In the genomic region with DNA sequence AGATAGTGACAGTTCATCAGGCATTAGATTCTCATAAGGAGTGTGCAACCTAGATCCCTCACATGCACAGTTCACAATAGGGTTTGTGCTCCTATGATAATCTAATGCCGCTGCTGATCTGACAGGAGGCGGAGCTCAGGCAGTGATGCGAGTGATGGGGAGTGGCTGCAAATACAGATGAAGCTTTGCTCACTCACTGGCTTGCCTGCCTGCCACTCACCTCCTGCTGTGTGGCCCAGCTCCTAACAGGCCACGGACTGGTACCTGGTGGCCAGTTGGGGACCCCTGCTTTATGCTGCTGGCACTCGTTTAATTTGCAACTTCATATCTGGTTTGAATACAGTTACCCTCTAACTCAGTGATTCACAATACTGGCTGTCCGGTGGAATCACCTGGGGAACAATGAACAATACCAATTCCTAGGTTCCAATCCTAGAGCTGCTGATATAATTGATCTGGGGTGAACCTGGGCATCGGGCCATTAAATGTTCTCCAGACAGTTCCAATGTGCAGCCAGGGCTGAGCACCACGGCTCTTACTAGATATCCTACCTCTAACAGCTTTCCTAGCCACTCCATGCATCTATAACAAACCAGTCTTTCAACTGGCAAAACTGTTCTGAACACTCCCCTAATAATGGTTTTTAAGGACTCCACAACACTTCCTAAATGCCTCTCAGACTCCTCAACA, we compare ENCODE assay signal across 24 cellular contexts.
DNase-seq lines count a peak whose midpoint lies in the region; ATAC-seq and TF ChIP-seq lines count a peak whose summit lies in the region.
"Had no signal": no experiment of that assay in that cellular context is flagged by ENCODE, and none has a peak within 500 bp of the region (broad histone marks: within the 10 kb centered on the region; RNA-seq: fewer than 3 reads in every experiment).

No MANE protein-coding gene starts in this region.

- H3F3A ChIP-seq in OCI-LY1 (ENCODE audit: insufficient read depth, low read length), result no peaks in the 10 kb centered on the region

- intact Hi-C loops in HCT116 (cut with micrococcal nuclease), result no loop called here

- POLR2A ChIA-PET in HCT116 (lab: Charles Lee) (no interaction called here), GM10248 (lab: Yijun Ruan, JAX) (no interaction called here)

- H3K27me3 ChIP-seq in HCT116 (ENCODE audit: insufficient read depth, low read length), result no peaks in the 10 kb centered on the region
- H3K27me3 ChIP-seq in OCI-LY1 (ENCODE audit: insufficient read depth, low read length), result no peaks in the 10 kb centered on the region
- no peaks in the 10 kb centered on the region for H3K27me3 ChIP-seq in right atrium auricular region
- H3K27me3 ChIP-seq: transverse colon had no signal

- no peaks in the 10 kb centered on the region for H3K36me3 ChIP-seq in HCT116 (ENCODE audit: control insufficient read depth in 1 of 2, insufficient read depth in 2 of 2, low read length in 2 of 2)
- H3K36me3 ChIP-seq in OCI-LY1 (ENCODE audit: insufficient read depth, low read length), result peaks cover 86% of the 10 kb centered on the region
- H3K36me3 ChIP-seq in right atrium auricular region, result no peaks in the 10 kb centered on the region

- RAD21 ChIA-PET in HCT116 (lab: Charles Lee; ENCODE audit: low non-redundant PET in 1 of 2, low total read pairs in 2 of 2, uncharacterized antibody in 2 of 2, unreplicated experiment in 2 of 2), result no interaction called here

- H3K4me3 ChIP-seq in HCT116 (replicated peaks in 1 of 2; ENCODE audit: low read depth in 1 of 2, low read length in 2 of 2), result no peak overlapping the region
- no peak overlapping the region for H3K4me3 ChIP-seq in OCI-LY1 (ENCODE audit: low read depth, low read length, poor library complexity, severe bottlenecking)
- H3K4me3 ChIP-seq in right atrium auricular region, result no peak overlapping the region
- H3K4me3 ChIP-seq: coronary artery, transverse colon had no signal

- H3K9me3 ChIP-seq in HCT116 (ENCODE audit: control insufficient read depth in 1 of 2, insufficient read depth in 1 of 2, low read depth in 1 of 2, low read length in 2 of 2) (no peaks in the 10 kb centered on the region), OCI-LY1 (ENCODE audit: low read length) (no peaks in the 10 kb centered on the region), right atrium auricular region (no peaks in the 10 kb centered on the region)
- H3K9me3 ChIP-seq: transverse colon had no signal

- H3K4me2 ChIP-seq in HCT116 (ENCODE audit: low read length) (no peak overlapping the region), OCI-LY1 (ENCODE audit: low read length) (no peak overlapping the region)

- no peak for TF ChIP-seq CTCF in HCT116 (IDR thresholded peaks at IDR 0.05 in 2 of 3, conservative IDR thresholded peaks at IDR 0.05 in 1 of 3; ENCODE audit: borderline replicate concordance in 1 of 3, insufficient read depth in 1 of 3, low read depth in 2 of 3, low read length in 2 of 3)
- TF ChIP-seq CTCF in OCI-LY1 (IDR thresholded peaks at IDR 0.05; ENCODE audit: low read length), result no peak
- TF ChIP-seq CTCF in GM10248 (IDR thresholded peaks at IDR 0.05; ENCODE audit: control extremely low read depth, extremely low read depth, low read depth, missing control alignments), result no peak
- no peak for TF ChIP-seq CTCF in right atrium auricular region (IDR thresholded peaks at IDR 0.05)

- H3K79me2 ChIP-seq in HCT116 (ENCODE audit: insufficient read depth, low read length) (no peaks in the 10 kb centered on the region), OCI-LY1 (ENCODE audit: insufficient read depth, low read length) (peaks cover 91% of the 10 kb centered on the region)

- H3K27ac ChIP-seq in HCT116 (ENCODE audit: low read depth, low read length) (no peak overlapping the region), OCI-LY1 (ENCODE audit: low read depth, low read length, poor library complexity, severe bottlenecking) (peak overlapping the region; percentile 1), right atrium auricular region (no peak overlapping the region)
- H3K27ac ChIP-seq: coronary artery, transverse colon had no signal

- H3K9me2 ChIP-seq in HCT116 (ENCODE audit: insufficient read depth), result no peaks in the 10 kb centered on the region
- H3K9me2 ChIP-seq in OCI-LY1 (ENCODE audit: low read depth, low read length), result no peaks in the 10 kb centered on the region

- H3K4me1 ChIP-seq in HCT116 (ENCODE audit: control insufficient read depth in 1 of 2, insufficient read depth in 2 of 2, low read length in 2 of 2) (no peaks in the 10 kb centered on the region), OCI-LY1 (ENCODE audit: insufficient read depth, low read length, severe bottlenecking) (peaks cover 12% of the 10 kb centered on the region), right atrium auricular region (no peaks in the 10 kb centered on the region)

- no peak for TF ChIP-seq RAD21 in HCT116 (IDR thresholded peaks at IDR 0.05; ENCODE audit: low read depth)

- no peak overlapping the region for H2AFZ ChIP-seq in HCT116 (ENCODE audit: low read depth, low read length, poor library complexity, severe bottlenecking)
- no peak overlapping the region for H2AFZ ChIP-seq in OCI-LY1 (ENCODE audit: low read length)

- H3K9ac ChIP-seq in HCT116 (ENCODE audit: low read length) (no peak overlapping the region), OCI-LY1 (ENCODE audit: low read length) (no peak overlapping the region)

- no peaks in the 10 kb centered on the region for H4K20me1 ChIP-seq in HCT116 (ENCODE audit: insufficient read depth)
- 0 out of 2 replicates have a peak, but pooled peaks cover 2% of the 10 kb centered on the region for H4K20me1 ChIP-seq in OCI-LY1 (ENCODE audit: insufficient read depth, low read length)

- CTCF ChIA-PET in HCT116 (lab: Charles Lee), result no interaction called here
- CTCF ChIA-PET in GM10248 (lab: Yijun Ruan, JAX), result no interaction called here

- BruUV-seq in HCT116 (replicated peaks; lab: Mats Ljungman, UMichigan), result no TSS peak

- no peak for DNase-seq in HCT116 (ENCODE audit: low read depth, low spot score)
- DNase-seq in erythroblast (lab: John Stamatoyannopoulos, UW), result peak; percentile 66 to 75
- peak; percentile 18 for DNase-seq in retina
- DNase-seq in cerebellar nuclear complex (lab: John Stamatoyannopoulos, UW), result no peak
- no peak for DNase-seq in GM10248 (ENCODE audit: extremely low spot score)
- DNase-seq in right atrium auricular region (ENCODE audit: low spot score), result no peak
- DNase-seq: activated CD4-positive, alpha-beta T cell treated with anti-CD3 and anti-CD28 coated beads for 36 hours; activated effector memory CD4-positive, alpha-beta T cell treated with anti-CD3 and anti-CD28 coated beads, Interleukin-2, amount 50 U/mL, for 16 hours; activated naive CD8-positive, alpha-beta T cell treated with anti-CD3 and anti-CD28 coated beads, Interleukin-2, amount 10 ng/mL, durations not matched to agents 7 days and 5 days; activated T-cell treated with anti-CD3 and anti-CD28 coated beads, Interleukin-2, amount 50 U/mL, for 1 hour; C1 segment of cervical spinal cord; effector memory CD8-positive, alpha-beta T cell; IMR-90; islet precursor cell; left ventricle myocardium superior; NCI-H1092; NCI-H187 treated with DMSO at 0.1 percent for 48 hours; NCI-H524 treated with DMSO at 0.1 percent for 48 hours; occipital lobe; Right ventricle myocardium superior; stimulated activated CD4-positive, alpha-beta T cell treated with anti-CD3 and anti-CD28 coated beads, Interleukin-4, amount 100 ng/mL, for 4 hours; transverse colon had no signal

- TF ChIP-seq POLR2A in HCT116 (IDR thresholded peaks at IDR 0.05; ENCODE audit: borderline replicate concordance, extremely low read depth, insufficient read depth, insufficient read length), result no peak
- no peak for TF ChIP-seq POLR2A in erythroblast (IDR thresholded peaks at IDR 0.05; ENCODE audit: low read length)

- peak; percentile 61 for ATAC-seq in HCT116
- ATAC-seq: activated CD4-positive, alpha-beta T cell treated with anti-CD3 and anti-CD28 coated beads for 36 hours; effector memory CD8-positive, alpha-beta T cell; left ventricle myocardium superior had no signal

TF ChIP-seq in HCT116, 20 proteins besides CTCF, POLR2A, EP300 and RAD21 (continues in another document):
- TF ChIP-seq, protein P1, sequence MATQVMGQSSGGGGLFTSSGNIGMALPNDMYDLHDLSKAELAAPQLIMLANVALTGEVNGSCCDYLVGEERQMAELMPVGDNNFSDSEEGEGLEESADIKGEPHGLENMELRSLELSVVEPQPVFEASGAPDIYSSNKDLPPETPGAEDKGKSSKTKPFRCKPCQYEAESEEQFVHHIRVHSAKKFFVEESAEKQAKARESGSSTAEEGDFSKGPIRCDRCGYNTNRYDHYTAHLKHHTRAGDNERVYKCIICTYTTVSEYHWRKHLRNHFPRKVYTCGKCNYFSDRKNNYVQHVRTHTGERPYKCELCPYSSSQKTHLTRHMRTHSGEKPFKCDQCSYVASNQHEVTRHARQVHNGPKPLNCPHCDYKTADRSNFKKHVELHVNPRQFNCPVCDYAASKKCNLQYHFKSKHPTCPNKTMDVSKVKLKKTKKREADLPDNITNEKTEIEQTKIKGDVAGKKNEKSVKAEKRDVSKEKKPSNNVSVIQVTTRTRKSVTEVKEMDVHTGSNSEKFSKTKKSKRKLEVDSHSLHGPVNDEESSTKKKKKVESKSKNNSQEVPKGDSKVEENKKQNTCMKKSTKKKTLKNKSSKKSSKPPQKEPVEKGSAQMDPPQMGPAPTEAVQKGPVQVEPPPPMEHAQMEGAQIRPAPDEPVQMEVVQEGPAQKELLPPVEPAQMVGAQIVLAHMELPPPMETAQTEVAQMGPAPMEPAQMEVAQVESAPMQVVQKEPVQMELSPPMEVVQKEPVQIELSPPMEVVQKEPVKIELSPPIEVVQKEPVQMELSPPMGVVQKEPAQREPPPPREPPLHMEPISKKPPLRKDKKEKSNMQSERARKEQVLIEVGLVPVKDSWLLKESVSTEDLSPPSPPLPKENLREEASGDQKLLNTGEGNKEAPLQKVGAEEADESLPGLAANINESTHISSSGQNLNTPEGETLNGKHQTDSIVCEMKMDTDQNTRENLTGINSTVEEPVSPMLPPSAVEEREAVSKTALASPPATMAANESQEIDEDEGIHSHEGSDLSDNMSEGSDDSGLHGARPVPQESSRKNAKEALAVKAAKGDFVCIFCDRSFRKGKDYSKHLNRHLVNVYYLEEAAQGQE (IDR thresholded peaks at IDR 0.05; ENCODE audit: low read depth), result no peak
- TF ChIP-seq ZNF274 (IDR thresholded peaks at IDR 0.05; ENCODE audit: low read depth, low read length) (no peak), EZH2phosphoT487 (IDR thresholded peaks at IDR 0.05; ENCODE audit: borderline replicate concordance) (no peak), EGR1 (IDR thresholded peaks at IDR 0.05; ENCODE audit: low read depth) (no peak), SP1 (IDR thresholded peaks at IDR 0.05; ENCODE audit: low read depth) (no peak), SRF (IDR thresholded peaks at IDR 0.05; ENCODE audit: low read depth) (no peak), YY1 (IDR thresholded peaks at IDR 0.05; ENCODE audit: extremely low read depth, insufficient replicate concordance, low read depth, low read length) (no peak), CBX3 (IDR thresholded peaks at IDR 0.05; ENCODE audit: low read depth) (no peak)
- TF ChIP-seq, protein P2, sequence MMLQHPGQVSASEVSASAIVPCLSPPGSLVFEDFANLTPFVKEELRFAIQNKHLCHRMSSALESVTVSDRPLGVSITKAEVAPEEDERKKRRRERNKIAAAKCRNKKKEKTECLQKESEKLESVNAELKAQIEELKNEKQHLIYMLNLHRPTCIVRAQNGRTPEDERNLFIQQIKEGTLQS (IDR thresholded peaks at IDR 0.05), result no peak

Comparison
In these comparisons a context has a peak if more than half of its experiments do, and no peak if none do; other contexts are left out.
1. DNase-seq: peak in erythroblast (2 of 2) and retina (single experiment); none in HCT116 (single experiment), cerebellar nuclear complex (0 of 2), GM10248 (single experiment) and right atrium auricular region (single experiment).